8 cellular contexts compared by ENCODE assay signal in the genomic region with DNA sequence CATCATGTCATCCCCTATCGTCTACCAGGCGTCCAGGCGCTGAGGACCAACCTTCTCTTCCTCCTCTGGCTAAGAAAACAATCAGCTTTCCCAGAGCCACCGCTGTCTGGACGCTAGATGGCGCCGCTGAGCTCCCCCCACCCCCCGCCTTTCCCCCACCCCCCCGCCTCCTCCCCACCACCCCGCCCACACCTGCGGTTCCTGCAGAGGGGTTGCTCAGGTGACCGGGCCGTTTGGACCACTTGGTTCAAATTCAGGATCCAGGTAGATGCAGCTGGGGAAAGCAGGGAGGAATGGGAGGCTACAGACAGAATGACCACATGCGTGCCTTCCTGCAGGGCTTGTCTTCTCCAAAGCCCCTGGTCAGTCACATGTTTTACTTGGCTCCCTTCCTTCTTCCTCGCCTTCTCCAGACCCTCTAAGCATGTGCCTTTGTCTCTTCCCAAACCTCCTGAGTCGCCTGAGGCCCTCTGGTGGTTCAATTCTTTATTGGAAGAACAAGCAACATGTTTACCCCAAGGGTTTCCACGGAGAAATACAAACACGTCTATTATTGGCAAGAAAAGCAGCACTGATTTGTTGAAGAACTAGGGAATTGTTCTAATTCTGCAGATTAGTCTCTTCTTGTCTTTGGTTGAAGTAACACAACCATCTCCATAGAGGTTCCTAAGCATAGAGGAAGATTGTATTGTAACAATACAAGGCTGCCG. TPM values are rescaled to one million over a fixed set of nuclear protein-coding genes. Genes with fewer than 3 reads are reported as not detected.
DNase-seq lines count a peak whose midpoint lies in the region; ATAC-seq and TF ChIP-seq lines count a peak whose summit lies in the region.

No MANE protein-coding gene starts in this region.

- TF ChIP-seq CTCF in Loucy (conservative IDR thresholded peaks at IDR 0.05; ENCODE audit: low read length), result peak; percentile 70
- TF ChIP-seq CTCF in heart right ventricle (IDR thresholded peaks at IDR 0.05), result peak; percentile 38 to 70 (median 58)

- H3K9me3 ChIP-seq in Loucy (ENCODE audit: insufficient read depth, low read depth, low read length), result no peaks in the 10 kb centered on the region
- peaks cover 0 to 26% (median 15%) of the 10 kb centered on the region in 11 donors for H3K9me3 ChIP-seq in heart right ventricle

- H3F3A ChIP-seq in Loucy (ENCODE audit: low read depth), result no peaks in the 10 kb centered on the region

- H3K9ac ChIP-seq in Loucy (ENCODE audit: low read depth, low read length, poor library complexity, severe bottlenecking), result no peak overlapping the region

- no peaks in the 10 kb centered on the region for H3K9me2 ChIP-seq in Loucy (replicated peaks; ENCODE audit: low read depth, low read length)

- H3K4me1 ChIP-seq in Loucy (ENCODE audit: insufficient read depth, low read length, poor library complexity, severe bottlenecking) (peaks cover 2% of the 10 kb centered on the region), heart right ventricle (peaks cover 0 to 13% (median 6%) of the 10 kb centered on the region in 9 donors)

- no peak overlapping the region for H3K27ac Mint-ChIP-seq in activated naive CD8-positive, alpha-beta T cell

- peaks cover 9% of the 10 kb centered on the region for H3K9me3 Mint-ChIP-seq in activated naive CD8-positive, alpha-beta T cell (ENCODE audit: low read depth)

- peaks cover 2% of the 10 kb centered on the region for H3K27me3 Mint-ChIP-seq in activated naive CD8-positive, alpha-beta T cell

- DNase-seq in EH (ENCODE audit: low read depth), result peak; percentile 58
- DNase-seq in RPMI7951 (ENCODE audit: low read depth), result peak; percentile 68
- peak; percentile 56 to 81 for DNase-seq in heart right ventricle
- peak; percentile 65 for DNase-seq in putamen (ENCODE audit: low spot score)
- DNase-seq in KG1 (lab: John Stamatoyannopoulos, UW), result no peak

- WGBS in heart right ventricle, 2 donors, result 6 to 7% methylated on average over 17 to 18 of the region's 19 CpGs

- H4K20me1 ChIP-seq in Loucy (ENCODE audit: insufficient read depth, low read length, poor library complexity, severe bottlenecking), result no peaks in the 10 kb centered on the region

- H3K4me3 Mint-ChIP-seq in activated naive CD8-positive, alpha-beta T cell, result peak overlapping the region; percentile 48

- H2AFZ ChIP-seq in Loucy (ENCODE audit: low read length), result peak overlapping the region; percentile 79

- peak overlapping the region in 1 of 10 donors; percentile 31 for H3K27ac ChIP-seq in heart right ventricle

- peaks cover 14% of the 10 kb centered on the region for H3K4me1 Mint-ChIP-seq in activated naive CD8-positive, alpha-beta T cell (ENCODE audit: low read depth)

- intact Hi-C loops in heart right ventricle (cut with DNase I), result loop anchor here (2.0 to 10.0 kb wide), 6 partner anchors 85 to 452 kb away; no protein-coding TSS in a partner anchor

- peaks cover 12% of the 10 kb centered on the region for H3K36me3 Mint-ChIP-seq in activated naive CD8-positive, alpha-beta T cell

- peak overlapping the region; percentile 29 for H3K4me2 ChIP-seq in Loucy (ENCODE audit: low read depth, low read length, poor library complexity, severe bottlenecking)

- H3K27me3 ChIP-seq in Loucy (ENCODE audit: insufficient read depth, low read length, poor library complexity, severe bottlenecking) (peaks cover 9% of the 10 kb centered on the region), heart right ventricle (peaks cover 0 to 4% (median 0%) of the 10 kb centered on the region in 7 donors)

- H3K36me3 ChIP-seq in Loucy (ENCODE audit: insufficient read depth, low read length) (no peaks in the 10 kb centered on the region), heart right ventricle (no peaks in the 10 kb centered on the region)

- H3K79me2 ChIP-seq in Loucy (ENCODE audit: insufficient read depth, low read length), result no peaks in the 10 kb centered on the region

- H3K4me3 ChIP-seq in Loucy (ENCODE audit: low read length, poor library complexity, severe bottlenecking) (peak overlapping the region; percentile 43), heart right ventricle (no peak overlapping the region)

- ATAC-seq in heart right ventricle, result peak; percentile 76 to 96 (median 88)
- no peak for ATAC-seq in HG02623 (IDR thresholded peaks at IDR 0.05; ENCODE audit: unreplicated experiment)

RNA-seq across cellular contexts. Expression of gene AOC1, which starts 24.7 kb away (rescaled TPM):
- not detected in 2 replicates for total RNA-seq in RPMI7951 (2014; rRNA removed; shearing (Covaris generic))
- 1 to 10 TPM in 1 of 10 donors, under 1 TPM in 7, not detected in 2; 0.09 to 1.2 (median 0.37) TPM for total RNA-seq in heart right ventricle
- under 1 TPM in 1 of 2 donors, not detected in 1; 0.04 TPM for polyA plus RNA-seq in heart right ventricle
